In the genomic region with DNA sequence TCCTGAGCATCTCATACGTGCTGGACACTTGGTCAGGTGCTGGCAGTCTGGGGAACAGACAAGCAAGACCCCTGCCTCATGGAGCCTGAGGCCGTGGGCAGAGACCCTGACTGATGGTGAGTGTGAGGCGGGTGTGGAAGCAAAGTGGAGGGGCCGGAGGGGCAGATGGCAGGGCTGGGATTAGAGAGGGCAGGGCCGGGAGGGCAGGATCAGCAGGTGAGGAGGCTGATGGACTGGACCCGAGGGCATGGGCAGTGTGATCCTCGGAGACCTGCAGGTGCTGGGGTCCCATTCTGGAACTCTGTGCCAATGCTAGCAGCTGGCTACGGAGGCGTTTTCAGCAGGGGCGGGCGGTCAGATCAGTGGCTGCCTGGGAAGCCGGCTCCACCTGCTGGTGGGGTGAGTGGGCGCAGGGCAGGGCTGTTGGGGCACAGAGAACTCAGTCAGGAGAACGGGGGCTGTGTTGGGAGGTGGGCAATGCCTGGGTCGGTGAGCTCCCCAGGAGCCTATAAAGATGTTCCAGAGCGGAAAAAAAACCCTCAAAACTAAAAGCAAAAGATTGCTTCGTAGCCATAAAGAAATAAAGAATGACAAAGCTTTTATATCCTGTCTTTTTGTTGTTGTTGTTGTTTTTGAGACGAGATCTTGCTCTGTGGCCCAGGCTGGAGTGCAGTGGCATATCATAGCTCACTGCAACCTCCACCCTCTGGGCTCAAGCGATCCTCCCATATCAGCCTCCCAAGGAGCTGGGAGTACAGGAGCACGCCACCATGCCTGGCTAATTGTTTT, we compare ENCODE assay signal across 1 cellular context.
TF ChIP-seq lines count a peak whose summit lies in the region.

No MANE protein-coding gene starts in this region.

TF ChIP-seq in K562, 482 proteins besides CTCF, POLR2A, EP300 and RAD21:
- TF ChIP-seq, protein P1, sequence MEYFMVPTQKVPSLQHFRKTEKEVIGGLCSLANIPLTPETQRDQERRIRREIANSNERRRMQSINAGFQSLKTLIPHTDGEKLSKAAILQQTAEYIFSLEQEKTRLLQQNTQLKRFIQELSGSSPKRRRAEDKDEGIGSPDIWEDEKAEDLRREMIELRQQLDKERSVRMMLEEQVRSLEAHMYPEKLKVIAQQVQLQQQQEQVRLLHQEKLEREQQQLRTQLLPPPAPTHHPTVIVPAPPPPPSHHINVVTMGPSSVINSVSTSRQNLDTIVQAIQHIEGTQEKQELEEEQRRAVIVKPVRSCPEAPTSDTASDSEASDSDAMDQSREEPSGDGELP (CRISPR knock-in tag; IDR thresholded peaks at IDR 0.05; ENCODE audit: borderline replicate concordance): peak; percentile 29; the same call in 1 of the 2 replicates
- TF ChIP-seq SMC3 (conservative IDR thresholded peaks at IDR 0.05; ENCODE audit: insufficient read depth, low read depth, low read length): peak; percentile 53; the same call in 1 of the 2 replicates
- TF ChIP-seq EGR1 (conservative IDR thresholded peaks at IDR 0.05): 0 out of 2 replicates have a peak, but pooled peaks have one; percentile 10
- TF ChIP-seq STAG1 (CRISPR knock-in tag; IDR thresholded peaks at IDR 0.05; ENCODE audit: borderline replicate concordance): peak; percentile 65; the same call in 1 of the 2 replicates
- TF ChIP-seq, protein P2, sequence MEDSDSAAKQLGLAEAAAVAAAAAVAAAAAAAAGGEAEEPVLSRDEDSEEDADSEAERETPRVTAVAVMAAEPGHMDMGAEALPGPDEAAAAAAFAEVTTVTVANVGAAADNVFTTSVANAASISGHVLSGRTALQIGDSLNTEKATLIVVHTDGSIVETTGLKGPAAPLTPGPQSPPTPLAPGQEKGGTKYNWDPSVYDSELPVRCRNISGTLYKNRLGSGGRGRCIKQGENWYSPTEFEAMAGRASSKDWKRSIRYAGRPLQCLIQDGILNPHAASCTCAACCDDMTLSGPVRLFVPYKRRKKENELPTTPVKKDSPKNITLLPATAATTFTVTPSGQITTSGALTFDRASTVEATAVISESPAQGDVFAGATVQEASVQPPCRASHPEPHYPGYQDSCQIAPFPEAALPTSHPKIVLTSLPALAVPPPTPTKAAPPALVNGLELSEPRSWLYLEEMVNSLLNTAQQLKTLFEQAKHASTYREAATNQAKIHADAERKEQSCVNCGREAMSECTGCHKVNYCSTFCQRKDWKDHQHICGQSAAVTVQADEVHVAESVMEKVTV (CRISPR knock-in tag; IDR thresholded peaks at IDR 0.05): no peak
TF ChIP-seq in K562: peak in this region for 4.
